ENCODE assay signal across 9 cellular contexts in genomic region chr20:50516180-50516934, GRCh38. TPM values are rescaled to one million over a fixed set of nuclear protein-coding genes. Genes with fewer than 3 reads are reported as not detected.
A peak's percentile ranks its signal among the peaks of the same experiment; 100 is the strongest.
DNase-seq lines count a peak whose midpoint lies in the region; ATAC-seq and TF ChIP-seq lines count a peak whose summit lies in the region.
"Had no signal": no experiment of that assay in that cellular context is flagged by ENCODE, and none has a peak within 500 bp of the region (broad histone marks: within the 10 kb centered on the region; RNA-seq: fewer than 3 reads in every experiment).

No MANE protein-coding gene starts in this region.

- H3K4me1 ChIP-seq in RWPE2 (ENCODE audit: insufficient read depth, poor library complexity, severe bottlenecking) = peaks cover 91% of the 10 kb centered on the region

- no peak for TF ChIP-seq CTCF in RWPE2 (IDR thresholded peaks at IDR 0.05; ENCODE audit: poor library complexity, severe bottlenecking)
- TF ChIP-seq CTCF in nephron progenitor cell (IDR thresholded peaks at IDR 0.05) = no peak
- TF ChIP-seq CTCF in lower leg skin (IDR thresholded peaks at IDR 0.05) = no peak

- intact Hi-C loops in lower leg skin (cut with DNase I; ENCODE audit: low total_unique reads) = no loop called here

- no peaks in the 10 kb centered on the region for H3K27me3 ChIP-seq in RWPE2 (ENCODE audit: insufficient read depth, poor library complexity, severe bottlenecking)

- no peaks in the 10 kb centered on the region for H3K9me3 Mint-ChIP-seq in nephron progenitor cell

- peaks cover 69% of the 10 kb centered on the region for H3K4me1 Mint-ChIP-seq in nephron progenitor cell

- H3K27ac ChIP-seq in RWPE2 (ENCODE audit: poor library complexity, severe bottlenecking) = peak overlapping the region; percentile 88

- H3K27ac Mint-ChIP-seq in nephron progenitor cell = peak overlapping the region; percentile 60

- H3K4me3 ChIP-seq in RWPE2 (ENCODE audit: severe bottlenecking) = no peak overlapping the region
- no peak overlapping the region for H3K4me3 ChIP-seq in lower leg skin (ENCODE audit: low read depth, poor library complexity, severe bottlenecking)

- H3K9me3 ChIP-seq in RWPE2 (ENCODE audit: severe bottlenecking) = no peaks in the 10 kb centered on the region

- WGBS in lower leg skin, 2 donors = 49% methylated on average over 5 of the region's 5 CpGs

- DNase-seq in RWPE2 (ENCODE audit: low spot score) = no peak
- DNase-seq in nephron progenitor cell = no peak
- DNase-seq in lower leg skin (ENCODE audit: low spot score in 2 of 2) = no peak
- DNase-seq in GOT3 (lab: John Stamatoyannopoulos, UW) = no peak
- no peak for DNase-seq in stimulated activated CD4-positive, alpha-beta T cell treated with anti-CD3 and anti-CD28 coated beads, Interleukin-4, amount 100 ng/mL, for 24 hours

- ATAC-seq in GM18861 (IDR thresholded peaks at IDR 0.05; ENCODE audit: unreplicated experiment) = peak; percentile 43
- ATAC-seq in HG02840 (IDR thresholded peaks at IDR 0.05; ENCODE audit: low FRiP score, unreplicated experiment) = peak; percentile 50
- no peak for ATAC-seq in RWPE2 (ENCODE audit: low read depth)
- no peak for ATAC-seq in HG03439 (IDR thresholded peaks at IDR 0.05; ENCODE audit: unreplicated experiment)
- ATAC-seq: left lobe of liver had no signal

- H3K4me3 Mint-ChIP-seq in nephron progenitor cell = no peak overlapping the region

- no peaks in the 10 kb centered on the region for H3K27me3 Mint-ChIP-seq in nephron progenitor cell (ENCODE audit: low read depth, poor library complexity)

- TF ChIP-seq POLR2A in lower leg skin (IDR thresholded peaks at IDR 0.05) = no peak

- peaks cover 67% of the 10 kb centered on the region for H3K36me3 ChIP-seq in RWPE2 (ENCODE audit: low read depth)

- no peaks in the 10 kb centered on the region for H3K36me3 Mint-ChIP-seq in nephron progenitor cell (ENCODE audit: low read depth)

RNA-seq across cellular contexts. Expression of gene PTPN1, which starts 6.2 kb away (rescaled TPM):
- 10 to 100 TPM; 19.1 to 29.8 (median 23.3) TPM for total RNA-seq in lower leg skin

Comparison
In these comparisons a context has a peak if more than half of its experiments do, and no peak if none do; other contexts are left out.
1. ATAC-seq: peak in GM18861 (single experiment) and HG02840 (single experiment); none in RWPE2 (single experiment) and HG03439 (single experiment).